ENCODE assay signal across 28 cellular contexts in genomic region chr5:27158171-27158570, GRCh38.
"Had no signal": no experiment of that assay in that cellular context is flagged by ENCODE, and none has a peak within 500 bp of the region (broad histone marks: within the 10 kb centered on the region; RNA-seq: fewer than 3 reads in every experiment).

No MANE protein-coding gene starts in this region.

- H3K36me3 Mint-ChIP-seq: activated naive CD4-positive, alpha-beta T cell treated with anti-CD3 and anti-CD28 coated beads, Interleukin-2, amount 50 U/mL, for 24 hours had no signal

- H3K4me3 Mint-ChIP-seq: activated B cell treated with CpG ODN at 0.5 μM for 24 hours; activated CD4-positive, alpha-beta T cell treated with anti-CD3 and anti-CD28 coated beads, Interleukin-2, amount 10 ng/mL, durations not matched to agents 24 days and 14 days; activated CD8-positive, alpha-beta memory T cell treated with anti-CD3 and anti-CD28 coated beads, Interleukin-2, amount 10 ng/mL, durations not matched to agents 7 days and 5 days; activated naive CD4-positive, alpha-beta T cell treated with anti-CD3 and anti-CD28 coated beads, Interleukin-2, amount 50 U/mL, for 24 hours; activated T-cell treated with anti-CD3 and anti-CD28 coated beads, Interleukin-2, amount 50 U/mL, for 24 hours; activated T-helper 1 cell treated with anti-CD3 and anti-CD28 coated beads, Interleukin-12 subunit alpha, Interleukin-12 subunit beta, Interleukin-2, Interleukin-4 antibody, amounts not matched to agents 30 ng/mL and 10 ng/mL and 1 ng/mL, durations not matched to agents 14 hours and 24 hours and 36 hours; T-helper 17 cell had no signal

- H3K27ac Mint-ChIP-seq: activated B cell treated with CpG ODN at 0.5 μM for 24 hours; activated CD4-positive, alpha-beta T cell treated with anti-CD3 and anti-CD28 coated beads, Interleukin-2, amount 10 ng/mL, durations not matched to agents 24 days and 14 days; activated CD8-positive, alpha-beta memory T cell treated with anti-CD3 and anti-CD28 coated beads, Interleukin-2, amount 10 ng/mL, durations not matched to agents 7 days and 5 days; activated naive CD4-positive, alpha-beta T cell treated with anti-CD3 and anti-CD28 coated beads, Interleukin-2, amount 50 U/mL, for 24 hours; activated T-cell treated with anti-CD3 and anti-CD28 coated beads, Interleukin-2, amount 50 U/mL, for 24 hours; activated T-helper 1 cell treated with anti-CD3 and anti-CD28 coated beads, Interleukin-12 subunit alpha, Interleukin-12 subunit beta, Interleukin-2, Interleukin-4 antibody, amounts not matched to agents 30 ng/mL and 10 ng/mL and 1 ng/mL, durations not matched to agents 14 hours and 24 hours and 36 hours; T-helper 17 cell had no signal

- H3K4me2 ChIP-seq: KMS-11 had no signal

- DNase-seq: activated B cell treated with CpG ODN at 0.5 μM for 24 hours; activated CD4-positive, alpha-beta T cell treated with anti-CD3 and anti-CD28 coated beads for 1 hour; activated CD4-positive, alpha-beta T cell treated with anti-CD3 and anti-CD28 coated beads, Interleukin-2, amount 10 ng/mL, durations not matched to agents 24 days and 14 days; activated CD4-positive, alpha-beta T cell treated with anti-CD3 and anti-CD28 coated beads, Interleukin-2, amount 50 U/mL, for 48 hours; activated CD8-positive, alpha-beta memory T cell treated with anti-CD3 and anti-CD28 coated beads, Interleukin-2, amount 10 ng/mL, durations not matched to agents 7 days and 5 days; activated effector memory CD4-positive, alpha-beta T cell treated with Interleukin-2 at 50 U/mL for 16 hours; activated naive CD4-positive, alpha-beta T cell; activated T-cell treated with anti-CD3 and anti-CD28 coated beads, Interleukin-2, amount 50 U/mL, for 24 hours; aorta; central memory CD4-positive, alpha-beta T cell; MG63; MV-4-11; NCI-H1092 treated with DMSO at 0.1 percent for 48 hours; NCI-H1417 treated with DMSO at 0.1 percent for 48 hours; NCI-H187; NCI-H2081; NCI-H510A treated with DMSO at 0.1 percent for 48 hours; NCI-H69; NK-92 treated with Interleukin-12 subunit alpha and Interleukin-12 subunit beta, amount 100 ng/mL, for 24 hours; OCI-M1; Right ventricle myocardium superior; T-helper 17 cell; T-helper 9 cell had no signal

- H3K36me3 ChIP-seq: MG63 had no signal

- H3K9ac ChIP-seq: KMS-11 had no signal

- H3K27ac ChIP-seq: KMS-11, RWPE1 had no signal

- H3K27me3 ChIP-seq: MG63 had no signal

- ATAC-seq: activated CD8-positive, alpha-beta memory T cell treated with anti-CD3 and anti-CD28 coated beads, Interleukin-2, amount 10 ng/mL, durations not matched to agents 7 days and 5 days; Panc1; T-helper 17 cell had no signal

- H3K4me3 ChIP-seq: MG63 had no signal

- H3K27me3 Mint-ChIP-seq: activated B cell treated with CpG ODN at 0.5 μM for 24 hours; activated CD4-positive, alpha-beta T cell treated with anti-CD3 and anti-CD28 coated beads, Interleukin-2, amount 10 ng/mL, durations not matched to agents 24 days and 14 days; activated CD8-positive, alpha-beta memory T cell treated with anti-CD3 and anti-CD28 coated beads, Interleukin-2, amount 10 ng/mL, durations not matched to agents 7 days and 5 days; activated naive CD4-positive, alpha-beta T cell treated with anti-CD3 and anti-CD28 coated beads, Interleukin-2, amount 50 U/mL, for 24 hours; activated T-cell treated with anti-CD3 and anti-CD28 coated beads, Interleukin-2, amount 50 U/mL, for 24 hours; T-helper 17 cell had no signal

- H3K4me1 Mint-ChIP-seq: activated B cell treated with CpG ODN at 0.5 μM for 24 hours; activated CD4-positive, alpha-beta T cell treated with anti-CD3 and anti-CD28 coated beads, Interleukin-2, amount 10 ng/mL, durations not matched to agents 24 days and 14 days; activated CD8-positive, alpha-beta memory T cell treated with anti-CD3 and anti-CD28 coated beads, Interleukin-2, amount 10 ng/mL, durations not matched to agents 7 days and 5 days; activated naive CD4-positive, alpha-beta T cell treated with anti-CD3 and anti-CD28 coated beads, Interleukin-2, amount 50 U/mL, for 24 hours; T-helper 17 cell had no signal
